ENCODE assay signal across 1 cellular context in genomic region chr3:183635431-183636220, GRCh38.
TF ChIP-seq lines count a peak whose summit lies in the region.

KLHL24 (plus strand) TSS chr3:183635623; CDS start chr3:183650357, 14,734 bp downstream.

TF ChIP-seq in K562, 482 proteins besides CTCF, POLR2A, EP300 and RAD21 (continued from another document and continues in another):
- no peak; the same call in 1 of the 2 replicates for TF ChIP-seq AFF4 (CRISPR knock-in tag; IDR thresholded peaks at IDR 0.05)
- TF ChIP-seq SIN3A (IDR thresholded peaks at IDR 0.05; ENCODE audit: borderline replicate concordance in 2 of 2, control insufficient read depth in 1 of 2, low read depth in 2 of 2, low read length in 2 of 2), result peak; percentile 84 to 92; a peak in 2 of 4 replicates
- TF ChIP-seq BRD9 (IDR thresholded peaks at IDR 0.05; ENCODE audit: low read depth, partially characterized antibody), result no peak
- TF ChIP-seq HINFP (tag; conservative IDR thresholded peaks at IDR 0.05; ENCODE audit: low read depth), result no peak
- TF ChIP-seq UBTF (IDR thresholded peaks at IDR 0.05; ENCODE audit: borderline replicate concordance in 1 of 2, low read depth in 2 of 2, low read length in 2 of 2), result peak; percentile 60 to 69; a peak in 1 of 4 replicates
- no peak for TF ChIP-seq ZNF589 (CRISPR knock-in tag; IDR thresholded peaks at IDR 0.05; ENCODE audit: low read depth)
- TF ChIP-seq TRIM25 (IDR thresholded peaks at IDR 0.05; ENCODE audit: borderline replicate concordance), result no peak
- TF ChIP-seq CBX2 (IDR thresholded peaks at IDR 0.05; ENCODE audit: insufficient read depth, low read length, poor library complexity, severe bottlenecking), result no peak
- TF ChIP-seq ZZZ3 (IDR thresholded peaks at IDR 0.05), result no peak
- TF ChIP-seq ZNF277 (CRISPR knock-in tag; IDR thresholded peaks at IDR 0.05; ENCODE audit: borderline replicate concordance), result no peak
- no peak for TF ChIP-seq RERE (CRISPR knock-in tag; IDR thresholded peaks at IDR 0.05; ENCODE audit: borderline replicate concordance)
- no peak for TF ChIP-seq ZNF174 (CRISPR knock-in tag; IDR thresholded peaks at IDR 0.05)
- peak; percentile 41; the same call in 1 of the 2 replicates for TF ChIP-seq ZBTB1 (CRISPR knock-in tag; IDR thresholded peaks at IDR 0.05; ENCODE audit: borderline replicate concordance, low read depth)
- no peak for TF ChIP-seq SMARCC2 (IDR thresholded peaks at IDR 0.05; ENCODE audit: low read depth)
- TF ChIP-seq MTA2 (IDR thresholded peaks at IDR 0.05; ENCODE audit: low read depth), result no peak
- no peak for TF ChIP-seq POLR2H (tag; IDR thresholded peaks at IDR 0.05; ENCODE audit: low read depth)
- no peak for TF ChIP-seq E2F1 (CRISPR knock-in tag; IDR thresholded peaks at IDR 0.05)
- TF ChIP-seq IRF9 (tag; IDR thresholded peaks at IDR 0.05), result no peak
- TF ChIP-seq SMAD3 (CRISPR knock-in tag; conservative IDR thresholded peaks at IDR 0.05), result no peak
- TF ChIP-seq ZFP30 (CRISPR knock-in tag; IDR thresholded peaks at IDR 0.05; ENCODE audit: borderline replicate concordance), result no peak
- no peak for TF ChIP-seq E2F5 (CRISPR knock-in tag; IDR thresholded peaks at IDR 0.05)
- no peak for TF ChIP-seq ZNF23 (CRISPR knock-in tag; IDR thresholded peaks at IDR 0.05)
- TF ChIP-seq SNAPC5 (CRISPR knock-in tag; IDR thresholded peaks at IDR 0.05), result no peak
- no peak for TF ChIP-seq SMARCA5 (IDR thresholded peaks at IDR 0.05)
- peak; percentile 88 for TF ChIP-seq ETS1 (conservative IDR thresholded peaks at IDR 0.05; ENCODE audit: control insufficient read depth, low read depth, low read length)
- no peak for TF ChIP-seq HDAC2 (IDR thresholded peaks at IDR 0.05)
- TF ChIP-seq KDM2B (CRISPR knock-in tag; IDR thresholded peaks at IDR 0.05), result no peak
- no peak for TF ChIP-seq PCBP2 (IDR thresholded peaks at IDR 0.05; ENCODE audit: low read depth, low read length, poor library complexity, severe bottlenecking)
- TF ChIP-seq FOXP1 (CRISPR knock-in tag; IDR thresholded peaks at IDR 0.05), result no peak
- TF ChIP-seq NCOA6 (IDR thresholded peaks at IDR 0.05), result no peak
